14 cellular contexts compared by ENCODE assay signal in the genomic region with DNA sequence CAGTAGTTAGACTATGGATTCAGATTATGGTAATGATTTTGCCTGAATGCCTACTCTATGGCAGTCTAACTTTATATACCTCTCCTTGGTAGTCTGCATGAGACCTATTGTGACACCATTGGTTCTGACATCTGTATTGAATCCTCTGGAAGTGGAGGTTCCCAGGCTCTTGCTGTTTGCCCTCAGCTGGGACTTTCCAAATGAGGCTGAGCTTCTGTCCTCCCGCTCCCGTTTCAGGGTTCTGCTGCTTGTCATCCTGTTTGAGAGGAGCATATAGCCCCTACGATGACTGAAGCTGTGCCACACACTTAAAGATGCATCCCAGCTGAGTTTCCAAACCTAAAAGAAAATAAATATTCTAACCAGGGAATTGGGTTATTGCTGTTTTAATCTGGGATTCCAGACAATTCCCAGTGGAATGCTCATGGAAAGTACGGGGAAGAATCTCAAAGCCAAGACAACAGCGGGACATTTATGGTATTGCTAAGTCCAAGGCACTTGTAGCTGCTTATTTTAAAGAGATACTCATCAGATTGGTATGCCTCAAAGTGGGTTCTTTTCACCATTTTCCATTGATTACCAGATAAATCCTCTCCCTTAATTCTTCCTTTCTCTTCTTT.
DNase-seq lines count a peak whose midpoint lies in the region; ATAC-seq and TF ChIP-seq lines count a peak whose summit lies in the region.
"Had no signal": no experiment of that assay in that cellular context is flagged by ENCODE, and none has a peak within 500 bp of the region (broad histone marks: within the 10 kb centered on the region; RNA-seq: fewer than 3 reads in every experiment).

No MANE protein-coding gene starts in this region.

- TF ChIP-seq CTCF in right atrium auricular region (IDR thresholded peaks at IDR 0.05): no peak
- TF ChIP-seq CTCF in choroid plexus epithelial cell (conservative IDR thresholded peaks at IDR 0.05; ENCODE audit: low read depth, low read length): no peak
- no peak for TF ChIP-seq CTCF in foreskin fibroblast (IDR thresholded peaks at IDR 0.05; ENCODE audit: low read depth, low read length)

- ATAC-seq in Right ventricle myocardium inferior: no peak
- ATAC-seq in aorta (ENCODE audit: low FRiP score): no peak
- no peak for ATAC-seq in HG03280 (IDR thresholded peaks at IDR 0.05; ENCODE audit: unreplicated experiment)

- H3K36me3 ChIP-seq in right atrium auricular region: no peaks in the 10 kb centered on the region
- peaks cover 0 to 5% of the 10 kb centered on the region in 2 donors for H3K36me3 ChIP-seq in muscle layer of duodenum (ENCODE audit: control insufficient read depth in 1 of 2, insufficient read depth in 2 of 2, low read length in 2 of 2)
- no peaks in the 10 kb centered on the region for H3K36me3 ChIP-seq in aorta (ENCODE audit: control insufficient read depth in 1 of 2, insufficient read depth in 2 of 2, low read length in 1 of 2)

- 4 to 7% methylated on average over 5 of the region's 5 CpGs for WGBS in aorta, 2 donors

- H3K27ac ChIP-seq in right atrium auricular region (peak overlapping the region; percentile 72 to 79), muscle layer of duodenum (ENCODE audit: low read length) (peak overlapping the region; percentile 84), aorta (ENCODE audit: low read depth in 1 of 2, low read length in 2 of 2) (peak overlapping the region; percentile 71 to 96)

- intact Hi-C loops in Right ventricle myocardium inferior (cut with DNase I) (loop anchor here (5.0 kb wide), 1 partner anchor 107 kb away; no protein-coding TSS in a partner anchor), aorta (cut with DNase I) (loop anchor here in 1 of 2 donors (2.0 kb wide), 1 partner anchor 105 kb away; no protein-coding TSS in a partner anchor)

- no peak for DNase-seq in right atrium auricular region (ENCODE audit: low spot score)
- DNase-seq in Right ventricle myocardium inferior (ENCODE audit: missing footprints): no peak
- peak; percentile 31 for DNase-seq in choroid plexus epithelial cell (ENCODE audit: low read depth)
- no peak for DNase-seq in aorta
- DNase-seq in activated CD4-positive, alpha-beta T cell treated with anti-CD3 and anti-CD28 coated beads for 4 hours: no peak
- DNase-seq in foreskin fibroblast: no peak
- DNase-seq: activated CD4-positive, CD25-positive, alpha-beta regulatory T cell treated with anti-CD3 and anti-CD28 coated beads, Interleukin-2, amount 50 U/mL, for 72 hours; dermis blood vessel endothelial cell; DMS 273 treated with DMSO at 0.1 percent for 48 hours; kidney glomerular epithelial cell; MV-4-11; SW 1271 had no signal

- H3K4me3 ChIP-seq in right atrium auricular region (no peak overlapping the region), choroid plexus epithelial cell (ENCODE audit: low read depth, low read length) (no peak overlapping the region), muscle layer of duodenum (ENCODE audit: low read depth in 1 of 2, low read length in 2 of 2) (peak overlapping the region in 1 of 2 donors; percentile 16), aorta (ENCODE audit: low read length in 2 of 2) (no peak overlapping the region), foreskin fibroblast (ENCODE audit: low read depth in 1 of 2, low read length in 2 of 2) (no peak overlapping the region)

- H3K27me3 ChIP-seq in right atrium auricular region (no peaks in the 10 kb centered on the region), muscle layer of duodenum (ENCODE audit: low read depth, low read length) (no peaks in the 10 kb centered on the region), aorta (ENCODE audit: control insufficient read depth in 1 of 2, insufficient read depth in 2 of 2, low read length in 1 of 2) (no peaks in the 10 kb centered on the region)

- H3K4me1 ChIP-seq in right atrium auricular region (peaks cover 0 to 69% of the 10 kb centered on the region in 2 donors), muscle layer of duodenum (ENCODE audit: control insufficient read depth in 1 of 2, insufficient read depth in 2 of 2, low read length in 2 of 2) (peaks cover 22 to 34% of the 10 kb centered on the region in 2 donors), aorta (ENCODE audit: control insufficient read depth in 1 of 2, insufficient read depth in 2 of 2, low read length in 2 of 2) (peaks cover 9 to 33% of the 10 kb centered on the region in 2 donors)

- no peaks in the 10 kb centered on the region for H3K9me3 ChIP-seq in right atrium auricular region
- H3K9me3 ChIP-seq in muscle layer of duodenum (ENCODE audit: control insufficient read depth in 1 of 2, low read length in 2 of 2): no peaks in the 10 kb centered on the region
- H3K9me3 ChIP-seq in aorta (ENCODE audit: control insufficient read depth, low read length): no peaks in the 10 kb centered on the region
